In the genomic region with DNA sequence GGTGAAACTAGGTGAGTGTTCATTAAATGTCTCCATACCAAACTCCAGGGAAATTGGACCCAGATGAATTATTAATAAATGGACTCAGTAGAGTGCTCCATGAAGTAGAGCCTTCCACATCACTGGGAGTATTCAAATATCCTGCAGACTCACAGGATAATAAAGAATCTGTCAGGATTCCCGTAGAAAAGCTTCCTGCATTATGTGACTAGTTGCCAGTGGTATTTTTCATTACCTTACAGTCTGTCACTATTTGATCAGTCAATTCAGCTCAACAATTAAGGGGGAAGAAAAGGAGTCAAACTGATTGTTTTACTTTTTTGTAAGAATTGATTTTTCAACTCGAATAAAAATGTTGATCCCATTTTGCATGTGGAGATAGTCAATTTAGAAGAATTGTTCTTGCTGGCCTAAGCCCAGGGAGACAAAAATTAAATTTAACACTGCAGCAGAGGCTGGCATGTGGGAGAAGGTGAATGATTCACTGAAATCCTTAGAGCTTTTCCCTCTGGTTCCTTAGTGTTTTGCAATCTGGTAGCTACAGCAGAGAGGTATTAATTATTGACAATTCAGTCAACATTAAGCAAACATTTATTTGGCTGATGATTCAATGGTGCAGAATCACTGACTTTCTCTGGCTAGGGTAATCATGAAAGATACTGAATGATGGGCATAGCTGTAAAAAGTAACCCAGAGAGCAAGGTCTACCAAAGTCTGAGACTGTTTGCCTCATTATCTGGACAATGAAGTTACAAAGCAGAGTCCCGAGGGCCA, we compare ENCODE assay signal across 26 cellular contexts.
DNase-seq lines count a peak whose midpoint lies in the region; ATAC-seq, FAIRE-seq and TF ChIP-seq lines count a peak whose summit lies in the region.
"Had no signal": no experiment of that assay in that cellular context is flagged by ENCODE, and none has a peak within 500 bp of the region (broad histone marks: within the 10 kb centered on the region; RNA-seq: fewer than 3 reads in every experiment).

No MANE protein-coding gene starts in this region.

- FAIRE-seq in HTR-8/SVneo (lab: Jason Lieb, UNC) (peak; percentile 40), bronchial epithelial cell (lab: Jason Lieb, UNC) (no peak), H54 (lab: Jason Lieb, UNC) (no peak)

- no peak for TF ChIP-seq POLR2A in H54 (IDR thresholded peaks at IDR 0.05; ENCODE audit: low read depth, low read length)

- DNase-seq in HTR-8/SVneo (ENCODE audit: insufficient read length, low spot score) (no peak), bronchial epithelial cell (ENCODE audit: low read depth) (peak; percentile 85), kidney glomerular epithelial cell (lab: John Stamatoyannopoulos, UW) (peak; percentile 96), renal cortical epithelial cell (ENCODE audit: low read depth) (peak; percentile 99), H54 (ENCODE audit: insufficient read length, low spot score) (no peak), NCI-H2107 (lab: John Stamatoyannopoulos, UW) (no peak), DMS 273 treated with DMSO at 0.1 percent for 48 hours (lab: John Stamatoyannopoulos, UW) (no peak), T-helper 17 cell (no peak)
- DNase-seq: activated CD4-positive, CD25-positive, alpha-beta regulatory T cell treated with anti-CD3 and anti-CD28 coated beads, Interleukin-2, amount 50 U/mL, for 72 hours; activated T-cell treated with anti-CD3 and anti-CD28 coated beads, Interleukin-2, amount 50 U/mL, for 72 hours; effector CD4-positive, alpha-beta T cell; esophagus squamous epithelium; heart left ventricle; MG63; natural killer cell; NCI-H1417 treated with DMSO at 0.1 percent for 48 hours; NCI-H526; stimulated activated CD4-positive, alpha-beta T cell treated with anti-CD3 and anti-CD28 coated beads, Interleukin-4, amount 100 ng/mL, for 1 hour had no signal

- no peak for ATAC-seq in T-helper 17 cell
- ATAC-seq: activated naive CD4-positive, alpha-beta T cell treated with anti-CD3 and anti-CD28 coated beads, Interleukin-2, amount 50 U/mL, for 72 hours; activated T-cell treated with anti-CD3 and anti-CD28 coated beads, Interleukin-2, amount 50 U/mL, for 72 hours; HCT116; heart left ventricle; natural killer cell; Right ventricle myocardium inferior had no signal

- H3K36me3 Mint-ChIP-seq in T-helper 17 cell (ENCODE audit: low read depth): no peaks in the 10 kb centered on the region
- H3K36me3 Mint-ChIP-seq: natural killer cell had no signal

- no peak overlapping the region for H3K27ac Mint-ChIP-seq in T-helper 17 cell
- H3K27ac Mint-ChIP-seq: activated naive CD4-positive, alpha-beta T cell treated with anti-CD3 and anti-CD28 coated beads, Interleukin-2, amount 50 U/mL, for 72 hours; activated T-cell treated with anti-CD3 and anti-CD28 coated beads, Interleukin-2, amount 50 U/mL, for 72 hours; natural killer cell; stimulated activated naive CD8-positive, alpha-beta T cell treated with anti-CD3 and anti-CD28 coated beads, Interleukin-15, Interleukin-2, amounts not matched to agents 100 ng/mL and 50 ng/mL, for 24 hours had no signal

- no peaks in the 10 kb centered on the region for H3K36me3 ChIP-seq in bronchial epithelial cell (ENCODE audit: control insufficient read depth, insufficient read depth, low read length)
- H3K36me3 ChIP-seq: ascending aorta, esophagus squamous epithelium, heart left ventricle, MG63, prostate gland, tibial nerve had no signal

- H3K27me3 Mint-ChIP-seq in T-helper 17 cell: no peaks in the 10 kb centered on the region
- H3K27me3 Mint-ChIP-seq: stimulated activated naive CD8-positive, alpha-beta T cell treated with anti-CD3 and anti-CD28 coated beads, Interleukin-15, Interleukin-2, amounts not matched to agents 100 ng/mL and 50 ng/mL, for 24 hours had no signal

- H3K4me3 Mint-ChIP-seq in T-helper 17 cell: no peak overlapping the region
- H3K4me3 Mint-ChIP-seq: activated T-cell treated with anti-CD3 and anti-CD28 coated beads, Interleukin-2, amount 50 U/mL, for 72 hours; natural killer cell; stimulated activated naive CD8-positive, alpha-beta T cell treated with anti-CD3 and anti-CD28 coated beads, Interleukin-15, Interleukin-2, amounts not matched to agents 100 ng/mL and 50 ng/mL, for 24 hours had no signal

- H3K4me1 Mint-ChIP-seq in T-helper 17 cell: no peaks in the 10 kb centered on the region
- H3K4me1 Mint-ChIP-seq: natural killer cell had no signal

- TF ChIP-seq CTCF in bronchial epithelial cell (IDR thresholded peaks at IDR 0.05; ENCODE audit: insufficient read depth, low read length, severe bottlenecking): no peak

- no peak overlapping the region for H3K4me3 ChIP-seq in bronchial epithelial cell (ENCODE audit: low read depth, low read length)
- H3K4me3 ChIP-seq: ascending aorta, esophagus squamous epithelium, heart left ventricle, MG63, prostate gland, smooth muscle cell, tibial nerve had no signal

- H3K27me3 ChIP-seq in bronchial epithelial cell (ENCODE audit: control insufficient read depth, insufficient read depth, low read length): no peaks in the 10 kb centered on the region
- H3K27me3 ChIP-seq: ascending aorta, esophagus squamous epithelium, heart left ventricle, MG63, tibial nerve had no signal

- H3K9me3 ChIP-seq in T-helper 17 cell (ENCODE audit: control insufficient read depth, low read length, poor library complexity, severe bottlenecking): peaks cover 3% of the 10 kb centered on the region
- H3K9me3 ChIP-seq: ascending aorta, esophagus squamous epithelium, heart left ventricle, MG63, prostate gland, tibial nerve had no signal

Comparison
In these comparisons a context has a peak if more than half of its experiments do, and no peak if none do; other contexts are left out.
1. DNase-seq: peak in bronchial epithelial cell (single experiment), kidney glomerular epithelial cell (single experiment) and renal cortical epithelial cell (single experiment); none in HTR-8/SVneo (single experiment), H54 (single experiment), NCI-H2107 (single experiment), DMS 273 treated with DMSO at 0.1 percent for 48 hours (single experiment) and T-helper 17 cell (0 of 3).